ENCODE assay signal across 11 cellular contexts in the genomic region with DNA sequence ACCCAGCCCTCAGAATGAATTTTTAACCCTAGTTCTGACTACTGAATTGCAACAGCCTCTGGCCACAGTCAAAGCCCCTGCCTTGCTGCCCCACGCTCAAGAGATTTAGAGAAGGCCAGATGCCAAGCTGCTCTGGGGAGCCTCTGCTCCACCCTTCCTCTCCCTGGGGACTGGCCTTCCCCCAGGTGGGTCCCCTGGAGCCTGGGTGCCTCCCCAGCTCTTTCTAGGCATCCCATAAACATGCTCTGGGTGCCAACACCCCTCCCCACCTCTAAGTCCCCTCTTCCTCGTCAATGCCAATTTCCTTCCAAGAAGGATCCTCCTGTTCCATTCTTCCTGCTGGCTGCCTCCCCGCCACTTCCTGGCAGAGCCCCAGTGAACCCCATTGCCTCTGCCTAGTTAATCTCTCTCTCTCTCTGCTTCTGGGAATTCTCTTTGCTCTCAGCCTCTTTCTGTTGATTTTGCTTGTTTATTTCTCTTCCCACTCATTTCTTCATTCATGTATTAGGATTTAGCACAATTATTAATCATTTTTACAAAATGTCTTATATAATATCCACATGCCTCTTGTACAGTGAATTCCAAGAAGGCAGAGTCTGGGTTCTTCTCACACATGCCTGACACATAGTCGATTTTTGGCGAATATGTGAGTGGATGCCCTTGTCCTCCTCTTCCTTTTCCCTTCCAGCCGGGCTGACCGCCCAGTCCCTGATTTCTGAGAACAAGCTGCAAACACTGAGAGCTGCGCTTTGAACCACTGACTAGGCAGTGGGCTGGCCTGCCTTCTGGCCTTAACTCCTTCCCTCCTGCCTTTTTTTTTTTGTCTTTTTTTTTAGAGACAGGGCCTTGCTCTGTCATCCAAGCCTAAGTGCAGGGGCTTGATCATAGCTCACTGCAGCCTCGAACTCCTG. TPM values are rescaled to one million over a fixed set of nuclear protein-coding genes. Genes with fewer than 3 reads are reported as not detected.
DNase-seq lines count a peak whose midpoint lies in the region; ATAC-seq, FAIRE-seq and TF ChIP-seq lines count a peak whose summit lies in the region.
"Had no signal": no experiment of that assay in that cellular context is flagged by ENCODE, and none has a peak within 500 bp of the region (broad histone marks: within the 10 kb centered on the region; RNA-seq: fewer than 3 reads in every experiment).

No MANE protein-coding gene starts in this region.

- FAIRE-seq in GM12878 (lab: Jason Lieb, UNC) = no peak
- FAIRE-seq: G401.6 had no signal

- H3K4me1 ChIP-seq in GM12878 (ENCODE audit: control insufficient read depth, insufficient read depth, low read length) (no peaks in the 10 kb centered on the region), parathyroid adenoma (peaks cover 20% of the 10 kb centered on the region), gastrocnemius medialis (peaks cover 28 to 30% of the 10 kb centered on the region in 2 donors), mammary epithelial cell (ENCODE audit: insufficient read depth, low read length) (peaks cover 30% of the 10 kb centered on the region)

- intact Hi-C loops in GM12878 (cut with micrococcal nuclease; ENCODE audit: unreplicated experiment) = no loop called here
- intact Hi-C loops in left ventricle myocardium superior (cut with micrococcal nuclease) = no loop called here
- intact Hi-C loops in gastrocnemius medialis (cut with DNase I; ENCODE audit: low total_unique reads) = no loop called here
- intact Hi-C loops in mammary epithelial cell (cut with micrococcal nuclease) = no loop called here

- SMC1A ChIA-PET in GM12878 (lab: Charles Lee; ENCODE audit: uncharacterized antibody, unreplicated experiment) = interaction anchor here (1.3 kb wide), 1 partner anchor 11 kb away, joined by 3 read pairs; no protein-coding TSS in a partner anchor

- H2AFZ ChIP-seq in GM12878 (ENCODE audit: control insufficient read depth, low read depth, low read length) (no peak overlapping the region), parathyroid adenoma (no peak overlapping the region), mammary epithelial cell (ENCODE audit: low read depth, low read length) (no peak overlapping the region)
- H2AFZ ChIP-seq: PC-9 had no signal

- 72% methylated on average over 9 of the region's 9 CpGs for WGBS in GM12878 (ENCODE audit: insufficient coverage, insufficient replicate concordance, low lambda C conversion rate, missing lambda C conversion rate)
- 51% methylated on average over 7 of the region's 9 CpGs for WGBS in mammary epithelial cell (ENCODE audit: low coverage, missing lambda C conversion rate)

- H3K27me3 ChIP-seq in GM12878 (replicated peaks in 1 of 2; ENCODE audit: control insufficient read depth in 2 of 2, insufficient read depth in 2 of 2, low read length in 1 of 2) (no peaks in the 10 kb centered on the region), parathyroid adenoma (ENCODE audit: control insufficient read depth, insufficient read depth, low read length) (no peaks in the 10 kb centered on the region), gastrocnemius medialis (no peaks in the 10 kb centered on the region), mammary epithelial cell (ENCODE audit: insufficient read depth, low read length) (no peaks in the 10 kb centered on the region)

- BruUV-seq in GM12878 (replicated peaks; lab: Mats Ljungman, UMichigan) (no TSS peak), mammary epithelial cell (replicated peaks; lab: Mats Ljungman, UMichigan) (no TSS peak)

- ATAC-seq in GM12878 (no peak), left ventricle myocardium superior (no peak), gastrocnemius medialis (no peak)

- no peaks in the 10 kb centered on the region for H4K20me1 ChIP-seq in GM12878 (ENCODE audit: control insufficient read depth, insufficient read depth)
- H4K20me1 ChIP-seq in mammary epithelial cell (ENCODE audit: insufficient read depth, low read length) = no peaks in the 10 kb centered on the region

- peaks cover 0 to 12% of the 10 kb centered on the region in 2 experiments; a peak in 2 of 4 replicates for H3K36me3 ChIP-seq in GM12878 (ENCODE audit: control insufficient read depth in 2 of 2, insufficient read depth in 2 of 2, low read length in 1 of 2)
- H3K36me3 ChIP-seq in parathyroid adenoma (ENCODE audit: control insufficient read depth, insufficient read depth, low read length) = no peaks in the 10 kb centered on the region
- H3K36me3 ChIP-seq in gastrocnemius medialis = peaks cover 0 to 34% of the 10 kb centered on the region in 2 donors
- H3K36me3 ChIP-seq in mammary epithelial cell (ENCODE audit: insufficient read depth, low read length) = peaks cover under 1% of the 10 kb centered on the region

- H3K27ac ChIP-seq in GM12878 (ENCODE audit: control insufficient read depth, insufficient read depth) (no peak overlapping the region), parathyroid adenoma (peak overlapping the region; percentile 24), gastrocnemius medialis (peak overlapping the region in 2 of 4 donors; percentile 8 to 16), mammary epithelial cell (ENCODE audit: insufficient read depth, low read depth, low read length) (no peak overlapping the region)
- H3K27ac ChIP-seq: PC-9 had no signal

- POLR2A ChIA-PET in GM12878 (lab: Charles Lee) (no interaction called here), GM10248 (lab: Yijun Ruan, JAX) (no interaction called here)

- RAD21 ChIA-PET in GM12878 (lab: Charles Lee; ENCODE audit: unreplicated experiment) = no interaction called here

- CTCF ChIA-PET in GM12878 (lab: Yijun Ruan, JAX) (no interaction called here), GM10248 (lab: Yijun Ruan, JAX) (interaction anchor here (0.8 kb wide), 1 partner anchor 11 kb away, joined by 4 read pairs; no protein-coding TSS in a partner anchor), mammary epithelial cell (lab: Charles Lee; ENCODE audit: low non-redundant PET) (no interaction called here)

- H3K4me2 ChIP-seq in GM12878 (ENCODE audit: control insufficient read depth, insufficient read depth) (no peak overlapping the region), parathyroid adenoma (ENCODE audit: low read length) (no peak overlapping the region), mammary epithelial cell (ENCODE audit: insufficient read depth, low read depth, low read length) (no peak overlapping the region)
- H3K4me2 ChIP-seq: PC-9 had no signal

- DNase-seq in AG08396 (ENCODE audit: low spot score) (peak; percentile 35), GM12878 (ENCODE audit: low read depth, low spot score) (no peak), left ventricle myocardium superior (peak; percentile 50), GM10248 (ENCODE audit: extremely low spot score) (no peak), HuH-7.5 (ENCODE audit: low spot score) (no peak), gastrocnemius medialis (no peak), mammary epithelial cell (no peak)
- DNase-seq: kidney glomerular epithelial cell, PC-9 had no signal

- no peaks in the 10 kb centered on the region for H3K79me2 ChIP-seq in GM12878 (ENCODE audit: control insufficient read depth, insufficient read depth, low read length)
- H3K79me2 ChIP-seq in parathyroid adenoma = no peaks in the 10 kb centered on the region
- H3K79me2 ChIP-seq in mammary epithelial cell (ENCODE audit: insufficient read depth, low read length) = no peaks in the 10 kb centered on the region

- no peak overlapping the region for H3K9ac ChIP-seq in GM12878 (ENCODE audit: control insufficient read depth, insufficient read depth, low read length)
- H3K9ac ChIP-seq in parathyroid adenoma = no peak overlapping the region
- no peak overlapping the region for H3K9ac ChIP-seq in mammary epithelial cell (ENCODE audit: insufficient read depth, low read length)

- TF ChIP-seq EP300 in GM12878 (IDR thresholded peaks at IDR 0.05; ENCODE audit: borderline replicate concordance in 1 of 2, control insufficient read depth in 1 of 2, low read depth in 2 of 2, low read length in 2 of 2) = no peak

- in situ Hi-C loops in GM12878 (cut with MboI) = no loop called here
- in situ Hi-C loops in gastrocnemius medialis (cut with MboI; ENCODE audit: low sequenced_read_pairs in 4 of 4) = no loop called here
- in situ Hi-C loops in mammary epithelial cell (cut with MboI; ENCODE audit: low sequenced_read_pairs in 2 of 2) = no loop called here

- TF ChIP-seq CTCF in GM12878 (IDR thresholded peaks at IDR 0.05 in 2 of 3, conservative IDR thresholded peaks at IDR 0.05 in 1 of 3; ENCODE audit: control insufficient read depth in 2 of 3, extremely low read depth in 1 of 3, insufficient read depth in 1 of 3, low read depth in 3 of 3, low read length in 3 of 3) (no peak), parathyroid adenoma (IDR thresholded peaks at IDR 0.05) (no peak), GM10248 (IDR thresholded peaks at IDR 0.05; ENCODE audit: control extremely low read depth, extremely low read depth, low read depth, missing control alignments) (no peak), gastrocnemius medialis (IDR thresholded peaks at IDR 0.05 in 4 of 5, conservative IDR thresholded peaks at IDR 0.05 in 1 of 5) (no peak), mammary epithelial cell (conservative IDR thresholded peaks at IDR 0.05 in 1 of 2, IDR thresholded peaks at IDR 0.05 in 1 of 2; ENCODE audit: extremely low read depth in 1 of 2, insufficient read depth in 1 of 2, low read depth in 1 of 2, low read length in 2 of 2) (no peak)

- dilution Hi-C loops in mammary epithelial cell (cut with HindIII; ENCODE audit: low sequenced_read_pairs) = no loop called here

- H3K4me3 ChIP-seq in GM12878 (no peak overlapping the region), parathyroid adenoma (ENCODE audit: low read depth, low read length) (no peak overlapping the region), gastrocnemius medialis (no peak overlapping the region), mammary epithelial cell (replicated peaks in 1 of 3; ENCODE audit: insufficient read depth in 1 of 3, low read depth in 2 of 3, low read length in 3 of 3) (no peak overlapping the region)
- H3K4me3 ChIP-seq: PC-9 had no signal

- TF ChIP-seq POLR2A in GM12878 (IDR thresholded peaks at IDR 0.05; ENCODE audit: low read depth, low read length) (no peak), gastrocnemius medialis (IDR thresholded peaks at IDR 0.05) (no peak)

- TF ChIP-seq RAD21 in GM12878 (IDR thresholded peaks at IDR 0.05; ENCODE audit: insufficient read depth, low read depth, low read length) = no peak

- no peaks in the 10 kb centered on the region for H3K9me3 ChIP-seq in GM12878 (replicated peaks; ENCODE audit: control insufficient read depth, insufficient read depth, low read length)
- H3K9me3 ChIP-seq in parathyroid adenoma (ENCODE audit: control insufficient read depth, low read length) = no peaks in the 10 kb centered on the region
- no peaks in the 10 kb centered on the region for H3K9me3 ChIP-seq in gastrocnemius medialis
- no peaks in the 10 kb centered on the region for H3K9me3 ChIP-seq in mammary epithelial cell (replicated peaks; ENCODE audit: insufficient read depth, low read length)

RNA-seq across cellular contexts. Expression of a gene that starts 17.5 kb away (rescaled TPM):
- 12.0 and 13.8 TPM in 2 replicates for total RNA-seq in GM12878 (2013; cell fraction: nucleolus; rRNA removed)
- total RNA-seq in GM12878 (2014; rRNA removed) (197 and 199 TPM in 2 replicates), GM12878 (2014; rRNA removed; fragmentation: Illumina TruSeq; extraction: Trizol) (219 and 220 TPM in 2 replicates), GM12878 (2021) (134 and 144 TPM in 2 replicates), left ventricle myocardium superior (402 TPM), gastrocnemius medialis (100 to 1,000 TPM; 119 to 261 (median 179) TPM), mammary epithelial cell (10 to 100 TPM; 49.3 to 95.2 TPM)
- polyA plus RNA-seq in GM12878 (2011; ENCODE audit: low read depth) = 209 TPM
- polyA plus RNA-seq in GM12878 (2011; rRNA removed) (109 and 208 TPM in 2 replicates), GM12878 (2014; fragmentation: Illumina TruSeq; extraction: Trizol) (46.6 and 160 TPM in 2 replicates), GM12878 (2014; fragmentation: Nextera tagmentation; extraction: Ambion mirVana) (1,000 to 10,000 TPM in 1 of 2 experiments, 100 to 1,000 TPM in 1; 947 to 1,021 TPM), GM12878 (2014; rRNA removed) (177 and 220 TPM in 2 replicates), GM12878 (2016; fragmentation: Nextera tagmentation; extraction: Ambion mirVana) (100 to 1,000 TPM; 538 to 555 TPM), mammary epithelial cell (178 TPM)
- polyA plus RNA-seq in GM12878 (2011; cell fraction: cytosol; rRNA removed) = 231 and 307 TPM in 2 replicates
- polyA plus RNA-seq in GM12878 (2011; cell fraction: nucleus; rRNA removed) = 103 and 164 TPM in 2 replicates
- 140 and 165 TPM in 2 replicates for polyA plus RNA-seq in GM12878 (2012)
- polyA minus RNA-seq in GM12878 (2011; rRNA and poly(A)+ RNA removed) = 72.2 and 98.5 TPM in 2 replicates
- 54.5 and 54.7 TPM in 2 replicates for polyA minus RNA-seq in GM12878 (2011; cell fraction: cytosol; rRNA and poly(A)+ RNA removed)
- 41.2 and 69.8 TPM in 2 replicates for polyA minus RNA-seq in GM12878 (2011; cell fraction: nucleus; rRNA and poly(A)+ RNA removed)
- 76.8 TPM for polyA minus RNA-seq in mammary epithelial cell

RNA-seq across cellular contexts. Expression of a gene that starts 17.9 kb away (rescaled TPM):
- 6.0 and 6.6 TPM in 2 replicates for total RNA-seq in GM12878 (2013; cell fraction: nucleolus; rRNA removed)
- total RNA-seq in GM12878 (2014; rRNA removed) = 25.4 and 28.7 TPM in 2 replicates
- 15.3 and 17.3 TPM in 2 replicates for total RNA-seq in GM12878 (2014; rRNA removed; fragmentation: Illumina TruSeq; extraction: Trizol)
- 23.1 and 25.7 TPM in 2 replicates for total RNA-seq in GM12878 (2021)
- 10.5 TPM for polyA plus RNA-seq in GM12878 (2011; ENCODE audit: low read depth)
- polyA plus RNA-seq in GM12878 (2011; rRNA removed) = 11.2 and 20.8 TPM in 2 replicates
- polyA plus RNA-seq in GM12878 (2011; cell fraction: cytosol; rRNA removed) = 31.4 and 33.6 TPM in 2 replicates
- 19.9 and 22.5 TPM in 2 replicates for polyA plus RNA-seq in GM12878 (2011; cell fraction: nucleus; rRNA removed)
- polyA plus RNA-seq in GM12878 (2012) = 16.5 and 20.3 TPM in 2 replicates
- polyA plus RNA-seq in GM12878 (2014; fragmentation: Illumina TruSeq; extraction: Trizol) = 5.7 and 15.6 TPM in 2 replicates
- 10 to 100 TPM in 1 of 2 experiments, 1 to 10 TPM in 1; 2.3 to 10.4 TPM for polyA plus RNA-seq in GM12878 (2014; fragmentation: Nextera tagmentation; extraction: Ambion mirVana)
- 30.7 and 32.0 TPM in 2 replicates for polyA plus RNA-seq in GM12878 (2014; rRNA removed)
- 10 to 100 TPM; 38.1 to 43.0 TPM for polyA plus RNA-seq in GM12878 (2016; fragmentation: Nextera tagmentation; extraction: Ambion mirVana)
- polyA minus RNA-seq in GM12878 (2011; rRNA and poly(A)+ RNA removed) = 5.6 and 9.8 TPM in 2 replicates
- polyA minus RNA-seq in GM12878 (2011; cell fraction: cytosol; rRNA and poly(A)+ RNA removed) = 2.9 and 5.4 TPM in 2 replicates
- polyA minus RNA-seq in GM12878 (2011; cell fraction: nucleus; rRNA and poly(A)+ RNA removed) = 3.0 and 3.3 TPM in 2 replicates
- 21.6 TPM for total RNA-seq in left ventricle myocardium superior
- total RNA-seq in gastrocnemius medialis = 10 to 100 TPM; 23.8 to 38.6 (median 33.8) TPM
- total RNA-seq in mammary epithelial cell = 10 to 100 TPM; 15.3 to 15.5 TPM
- polyA plus RNA-seq in mammary epithelial cell = 15.1 TPM
- 11.3 TPM for polyA minus RNA-seq in mammary epithelial cell

RNA-seq across cellular contexts. Expression of a gene that starts 53.4 kb away (rescaled TPM):
- total RNA-seq in GM12878 (2013; cell fraction: nucleolus; rRNA removed) = 109 and 129 TPM in 2 replicates
- total RNA-seq in GM12878 (2014; rRNA removed) = 37.4 and 47.0 TPM in 2 replicates
- total RNA-seq in GM12878 (2014; rRNA removed; fragmentation: Illumina TruSeq; extraction: Trizol) = 38.3 and 39.1 TPM in 2 replicates
- total RNA-seq in GM12878 (2021) = 62.1 and 67.9 TPM in 2 replicates
- polyA plus RNA-seq in GM12878 (2011; ENCODE audit: low read depth) = 30.0 TPM
- polyA plus RNA-seq in GM12878 (2011; rRNA removed) = 27.1 and 53.0 TPM in 2 replicates
- 60.6 and 63.1 TPM in 2 replicates for polyA plus RNA-seq in GM12878 (2011; cell fraction: cytosol; rRNA removed)
- 87.3 and 103 TPM in 2 replicates for polyA plus RNA-seq in GM12878 (2011; cell fraction: nucleus; rRNA removed)
- 42.4 and 48.3 TPM in 2 replicates for polyA plus RNA-seq in GM12878 (2012)
- 51.0 and 60.1 TPM in 2 replicates for polyA plus RNA-seq in GM12878 (2014; fragmentation: Illumina TruSeq; extraction: Trizol)
- 1 to 10 TPM; 5.3 to 6.4 TPM for polyA plus RNA-seq in GM12878 (2014; fragmentation: Nextera tagmentation; extraction: Ambion mirVana)
- 60.7 and 61.9 TPM in 2 replicates for polyA plus RNA-seq in GM12878 (2014; rRNA removed)
- 10 to 100 TPM; 89.0 to 91.4 TPM for polyA plus RNA-seq in GM12878 (2016; fragmentation: Nextera tagmentation; extraction: Ambion mirVana)
- polyA minus RNA-seq in GM12878 (2011; rRNA and poly(A)+ RNA removed) = 63.0 and 100 TPM in 2 replicates
- 22.6 and 28.3 TPM in 2 replicates for polyA minus RNA-seq in GM12878 (2011; cell fraction: cytosol; rRNA and poly(A)+ RNA removed)
- polyA minus RNA-seq in GM12878 (2011; cell fraction: nucleus; rRNA and poly(A)+ RNA removed) = 49.1 and 96.4 TPM in 2 replicates
- total RNA-seq in left ventricle myocardium superior = 31.5 TPM
- 10 to 100 TPM; 26.4 to 45.2 (median 35.6) TPM for total RNA-seq in gastrocnemius medialis
- total RNA-seq in mammary epithelial cell = 10 to 100 TPM; 41.3 to 72.2 TPM
- polyA plus RNA-seq in mammary epithelial cell = 41.7 TPM
- polyA minus RNA-seq in mammary epithelial cell = 155 TPM

Comparison
In these comparisons a context has a peak if more than half of its experiments do, and no peak if none do; other contexts are left out.
1. DNase-seq: peak in AG08396 (single experiment) and left ventricle myocardium superior (single experiment); none in GM12878 (single experiment), GM10248 (single experiment), HuH-7.5 (single experiment), gastrocnemius medialis (0 of 2) and mammary epithelial cell (single experiment).